ENCODE assay signal across 1 cellular context in genomic region chr2:121530210-121530562, GRCh38.
TF ChIP-seq lines count a peak whose summit lies in the region.

No MANE protein-coding gene starts in this region.

TF ChIP-seq in HEK293, 187 proteins besides CTCF, POLR2A, EP300 and RAD21 (continued from another document):
- TF ChIP-seq, protein P1, sequence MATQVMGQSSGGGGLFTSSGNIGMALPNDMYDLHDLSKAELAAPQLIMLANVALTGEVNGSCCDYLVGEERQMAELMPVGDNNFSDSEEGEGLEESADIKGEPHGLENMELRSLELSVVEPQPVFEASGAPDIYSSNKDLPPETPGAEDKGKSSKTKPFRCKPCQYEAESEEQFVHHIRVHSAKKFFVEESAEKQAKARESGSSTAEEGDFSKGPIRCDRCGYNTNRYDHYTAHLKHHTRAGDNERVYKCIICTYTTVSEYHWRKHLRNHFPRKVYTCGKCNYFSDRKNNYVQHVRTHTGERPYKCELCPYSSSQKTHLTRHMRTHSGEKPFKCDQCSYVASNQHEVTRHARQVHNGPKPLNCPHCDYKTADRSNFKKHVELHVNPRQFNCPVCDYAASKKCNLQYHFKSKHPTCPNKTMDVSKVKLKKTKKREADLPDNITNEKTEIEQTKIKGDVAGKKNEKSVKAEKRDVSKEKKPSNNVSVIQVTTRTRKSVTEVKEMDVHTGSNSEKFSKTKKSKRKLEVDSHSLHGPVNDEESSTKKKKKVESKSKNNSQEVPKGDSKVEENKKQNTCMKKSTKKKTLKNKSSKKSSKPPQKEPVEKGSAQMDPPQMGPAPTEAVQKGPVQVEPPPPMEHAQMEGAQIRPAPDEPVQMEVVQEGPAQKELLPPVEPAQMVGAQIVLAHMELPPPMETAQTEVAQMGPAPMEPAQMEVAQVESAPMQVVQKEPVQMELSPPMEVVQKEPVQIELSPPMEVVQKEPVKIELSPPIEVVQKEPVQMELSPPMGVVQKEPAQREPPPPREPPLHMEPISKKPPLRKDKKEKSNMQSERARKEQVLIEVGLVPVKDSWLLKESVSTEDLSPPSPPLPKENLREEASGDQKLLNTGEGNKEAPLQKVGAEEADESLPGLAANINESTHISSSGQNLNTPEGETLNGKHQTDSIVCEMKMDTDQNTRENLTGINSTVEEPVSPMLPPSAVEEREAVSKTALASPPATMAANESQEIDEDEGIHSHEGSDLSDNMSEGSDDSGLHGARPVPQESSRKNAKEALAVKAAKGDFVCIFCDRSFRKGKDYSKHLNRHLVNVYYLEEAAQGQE (tag by site-specific recombination; IDR thresholded peaks at IDR 0.05), result no peak
- peak; percentile 9; the same call in 1 of the 2 replicates for TF ChIP-seq KLF1 (tag by site-specific recombination; IDR thresholded peaks at IDR 0.05)
- no peak for TF ChIP-seq ZNF677 (tag by site-specific recombination; IDR thresholded peaks at IDR 0.05)
- TF ChIP-seq ZIC2 (tag by site-specific recombination; IDR thresholded peaks at IDR 0.05), result peak; percentile 79
- peak; percentile 56 for TF ChIP-seq ZXDB (tag by site-specific recombination; IDR thresholded peaks at IDR 0.05)
- peak; percentile 75 for TF ChIP-seq WT1 (tag by site-specific recombination; IDR thresholded peaks at IDR 0.05)
- TF ChIP-seq ZNF155 (tag by site-specific recombination; IDR thresholded peaks at IDR 0.05), result no peak
- TF ChIP-seq, protein P2, sequence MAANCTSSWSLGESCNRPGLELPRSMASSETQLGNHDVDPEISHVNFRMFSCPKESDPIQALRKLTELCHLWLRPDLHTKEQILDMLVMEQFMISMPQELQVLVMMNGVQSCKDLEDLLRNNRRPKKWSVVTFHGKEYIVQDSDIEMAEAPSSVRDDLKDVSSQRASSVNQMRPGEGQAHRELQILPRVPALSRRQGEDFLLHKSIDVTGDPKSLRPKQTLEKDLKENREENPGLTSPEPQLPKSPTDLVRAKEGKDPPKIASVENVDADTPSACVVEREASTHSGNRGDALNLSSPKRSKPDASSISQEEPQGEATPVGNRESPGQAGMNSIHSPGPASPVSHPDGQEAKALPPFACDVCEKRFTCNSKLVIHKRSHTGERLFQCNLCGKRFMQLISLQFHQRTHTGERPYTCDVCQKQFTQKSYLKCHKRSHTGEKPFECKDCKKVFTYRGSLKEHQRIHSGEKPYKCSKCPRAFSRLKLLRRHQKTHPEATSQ (tag by site-specific recombination; IDR thresholded peaks at IDR 0.05), result 0 out of 2 replicates have a peak, but pooled peaks have one; percentile 24
- TF ChIP-seq ZFHX2 (tag by site-specific recombination; conservative IDR thresholded peaks at IDR 0.05), result peak; percentile 77
- TF ChIP-seq, protein P3, sequence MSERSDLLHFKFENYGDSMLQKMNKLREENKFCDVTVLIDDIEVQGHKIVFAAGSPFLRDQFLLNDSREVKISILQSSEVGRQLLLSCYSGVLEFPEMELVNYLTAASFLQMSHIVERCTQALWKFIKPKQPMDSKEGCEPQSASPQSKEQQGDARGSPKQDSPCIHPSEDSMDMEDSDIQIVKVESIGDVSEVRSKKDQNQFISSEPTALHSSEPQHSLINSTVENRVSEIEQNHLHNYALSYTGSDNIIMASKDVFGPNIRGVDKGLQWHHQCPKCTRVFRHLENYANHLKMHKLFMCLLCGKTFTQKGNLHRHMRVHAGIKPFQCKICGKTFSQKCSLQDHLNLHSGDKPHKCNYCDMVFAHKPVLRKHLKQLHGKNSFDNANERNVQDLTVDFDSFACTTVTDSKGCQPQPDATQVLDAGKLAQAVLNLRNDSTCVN (tag by site-specific recombination; optimal IDR thresholded peaks at IDR 0.05), result peak; percentile 68
- TF ChIP-seq ZNF776 (tag by site-specific recombination; IDR thresholded peaks at IDR 0.05; ENCODE audit: borderline replicate concordance), result no peak
- TF ChIP-seq ZNF548 (tag by site-specific recombination; IDR thresholded peaks at IDR 0.05), result peak; percentile 87; the same call in 1 of the 2 replicates
- peak; percentile 76 for TF ChIP-seq ZNF335 (tag by site-specific recombination; conservative IDR thresholded peaks at IDR 0.05)
- 0 out of 2 replicates have a peak, but pooled peaks have one; percentile 12 for TF ChIP-seq ZNF843 (tag by site-specific recombination; IDR thresholded peaks at IDR 0.05)
- 0 out of 2 replicates have a peak, but pooled peaks have one; percentile 13 for TF ChIP-seq IKZF3 (tag by site-specific recombination; IDR thresholded peaks at IDR 0.05)
- no peak for TF ChIP-seq ZNF211 (tag by site-specific recombination; IDR thresholded peaks at IDR 0.05; ENCODE audit: low read depth)
- TF ChIP-seq EGR2 (tag by site-specific recombination; IDR thresholded peaks at IDR 0.05; ENCODE audit: low read depth), result peak; percentile 58
- TF ChIP-seq ZNF670 (tag by site-specific recombination; IDR thresholded peaks at IDR 0.05; ENCODE audit: low read depth), result no peak
- no peak for TF ChIP-seq ZFP69B (tag by site-specific recombination; IDR thresholded peaks at IDR 0.05)
- peak; percentile 75 for TF ChIP-seq KLF9 (tag by site-specific recombination; IDR thresholded peaks at IDR 0.05; ENCODE audit: low read depth)
- TF ChIP-seq ZNF692 (tag by site-specific recombination; IDR thresholded peaks at IDR 0.05), result no peak
- no peak for TF ChIP-seq ZNF239 (tag by site-specific recombination; IDR thresholded peaks at IDR 0.05)
- peak; percentile 47; the same call in 1 of the 2 replicates for TF ChIP-seq ZNF341 (tag by site-specific recombination; IDR thresholded peaks at IDR 0.05; ENCODE audit: low read depth)
- TF ChIP-seq ZNF174 (tag by site-specific recombination; IDR thresholded peaks at IDR 0.05), result no peak
- no peak for TF ChIP-seq ZNF311 (tag by site-specific recombination; IDR thresholded peaks at IDR 0.05; ENCODE audit: borderline replicate concordance)
- TF ChIP-seq ZNF175 (tag by site-specific recombination; IDR thresholded peaks at IDR 0.05), result no peak
- peak; percentile 24; the same call in 1 of the 2 replicates for TF ChIP-seq ZNF561 (tag by site-specific recombination; IDR thresholded peaks at IDR 0.05; ENCODE audit: borderline replicate concordance)
- TF ChIP-seq, protein P4, sequence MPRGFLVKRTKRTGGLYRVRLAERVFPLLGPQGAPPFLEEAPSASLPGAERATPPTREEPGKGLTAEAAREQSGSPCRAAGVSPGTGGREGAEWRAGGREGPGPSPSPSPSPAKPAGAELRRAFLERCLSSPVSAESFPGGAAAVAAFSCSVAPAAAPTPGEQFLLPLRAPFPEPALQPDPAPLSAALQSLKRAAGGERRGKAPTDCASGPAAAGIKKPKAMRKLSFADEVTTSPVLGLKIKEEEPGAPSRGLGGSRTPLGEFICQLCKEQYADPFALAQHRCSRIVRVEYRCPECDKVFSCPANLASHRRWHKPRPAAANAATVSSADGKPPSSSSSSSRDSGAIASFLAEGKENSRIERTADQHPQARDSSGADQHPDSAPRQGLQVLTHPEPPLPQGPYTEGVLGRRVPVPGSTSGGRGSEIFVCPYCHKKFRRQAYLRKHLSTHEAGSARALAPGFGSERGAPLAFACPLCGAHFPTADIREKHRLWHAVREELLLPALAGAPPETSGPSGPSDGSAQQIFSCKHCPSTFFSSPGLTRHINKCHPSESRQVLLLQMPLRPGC (tag by site-specific recombination; IDR thresholded peaks at IDR 0.05), result no peak
- 0 out of 2 replicates have a peak, but pooled peaks have one; percentile 14 for TF ChIP-seq ZNF324 (tag by site-specific recombination; IDR thresholded peaks at IDR 0.05)
- TF ChIP-seq ZNF76 (tag by site-specific recombination; IDR thresholded peaks at IDR 0.05; ENCODE audit: borderline replicate concordance, low read depth), result no peak
- TF ChIP-seq ZNF302 (tag by site-specific recombination; IDR thresholded peaks at IDR 0.05; ENCODE audit: low read depth), result no peak
- TF ChIP-seq, protein P5, sequence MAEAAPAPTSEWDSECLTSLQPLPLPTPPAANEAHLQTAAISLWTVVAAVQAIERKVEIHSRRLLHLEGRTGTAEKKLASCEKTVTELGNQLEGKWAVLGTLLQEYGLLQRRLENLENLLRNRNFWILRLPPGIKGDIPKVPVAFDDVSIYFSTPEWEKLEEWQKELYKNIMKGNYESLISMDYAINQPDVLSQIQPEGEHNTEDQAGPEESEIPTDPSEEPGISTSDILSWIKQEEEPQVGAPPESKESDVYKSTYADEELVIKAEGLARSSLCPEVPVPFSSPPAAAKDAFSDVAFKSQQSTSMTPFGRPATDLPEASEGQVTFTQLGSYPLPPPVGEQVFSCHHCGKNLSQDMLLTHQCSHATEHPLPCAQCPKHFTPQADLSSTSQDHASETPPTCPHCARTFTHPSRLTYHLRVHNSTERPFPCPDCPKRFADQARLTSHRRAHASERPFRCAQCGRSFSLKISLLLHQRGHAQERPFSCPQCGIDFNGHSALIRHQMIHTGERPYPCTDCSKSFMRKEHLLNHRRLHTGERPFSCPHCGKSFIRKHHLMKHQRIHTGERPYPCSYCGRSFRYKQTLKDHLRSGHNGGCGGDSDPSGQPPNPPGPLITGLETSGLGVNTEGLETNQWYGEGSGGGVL (tag by site-specific recombination; IDR thresholded peaks at IDR 0.05), result peak; percentile 96
- no peak for TF ChIP-seq REPIN1 (tag by site-specific recombination; IDR thresholded peaks at IDR 0.05; ENCODE audit: low read depth)
- TF ChIP-seq ELK4 (IDR thresholded peaks at IDR 0.05; ENCODE audit: borderline replicate concordance, low read depth, low read length), result 0 out of 2 replicates have a peak, but pooled peaks have one; percentile 30
- TF ChIP-seq ZNF600 (tag by site-specific recombination; IDR thresholded peaks at IDR 0.05), result peak; percentile 43; the same call in 1 of the 2 replicates
- peak; percentile 97 for TF ChIP-seq GLIS2 (tag by site-specific recombination; IDR thresholded peaks at IDR 0.05)
- no peak for TF ChIP-seq ZNF202 (tag by site-specific recombination; IDR thresholded peaks at IDR 0.05; ENCODE audit: borderline replicate concordance)
- TF ChIP-seq ZNF394 (tag by site-specific recombination; IDR thresholded peaks at IDR 0.05; ENCODE audit: borderline replicate concordance), result no peak
- peak; percentile 70; the same call in 1 of the 2 replicates for TF ChIP-seq SCRT1 (tag by site-specific recombination; IDR thresholded peaks at IDR 0.05; ENCODE audit: borderline replicate concordance)
- TF ChIP-seq ZFP41 (tag by site-specific recombination; IDR thresholded peaks at IDR 0.05; ENCODE audit: borderline replicate concordance), result no peak
- peak; percentile 6; the same call in 1 of the 2 replicates for TF ChIP-seq PRDM10 (tag by site-specific recombination; IDR thresholded peaks at IDR 0.05)
- TF ChIP-seq ZNF2 (tag by site-specific recombination; IDR thresholded peaks at IDR 0.05), result no peak
- TF ChIP-seq ZSCAN23 (tag by site-specific recombination; IDR thresholded peaks at IDR 0.05), result no peak
- TF ChIP-seq KLF16 (tag by site-specific recombination; IDR thresholded peaks at IDR 0.05), result peak; percentile 71; the same call in 1 of the 2 replicates
- TF ChIP-seq PATZ1 (tag by site-specific recombination; IDR thresholded peaks at IDR 0.05), result peak; percentile 68; the same call in 1 of the 2 replicates
